In the genomic region with DNA sequence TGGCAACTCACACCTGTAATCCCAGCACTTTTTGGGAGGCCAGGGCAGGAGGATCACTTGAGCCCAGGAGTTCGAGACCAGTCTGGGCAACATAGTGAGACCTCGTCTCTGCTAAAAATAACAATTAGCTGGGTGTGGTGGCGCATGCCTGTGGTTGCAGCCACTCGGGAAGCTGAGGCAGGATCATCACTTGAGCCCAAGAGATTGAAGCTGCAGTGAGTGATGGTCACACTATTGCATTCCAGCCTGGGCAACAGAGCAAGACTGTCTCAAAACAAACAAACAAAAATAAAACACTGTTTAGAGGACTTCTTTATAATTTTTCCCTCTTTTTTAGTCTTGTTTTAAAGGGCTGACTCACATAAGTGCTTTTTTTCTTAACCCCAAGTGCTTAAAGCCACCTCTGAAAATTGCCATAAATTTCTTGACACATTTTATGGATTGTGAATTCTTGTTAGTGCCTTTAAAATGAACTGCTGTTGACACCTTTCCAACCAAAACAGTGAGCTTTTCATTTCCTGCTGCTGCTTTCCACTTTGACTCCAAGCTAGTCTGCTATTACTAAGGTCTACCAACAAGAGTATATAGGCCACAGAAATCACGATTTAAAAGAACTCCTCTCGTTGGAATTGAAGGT, we compare ENCODE assay signal across 1 cellular context.
TF ChIP-seq lines count a peak whose summit lies in the region.

No MANE protein-coding gene starts in this region.

TF ChIP-seq in endothelial cell of umbilical vein, 7 proteins besides CTCF, POLR2A, EP300 and RAD21:
- TF ChIP-seq POLR2AphosphoS5 (IDR thresholded peaks at IDR 0.05; ENCODE audit: insufficient read depth, low read depth, low read length) = no peak
- TF ChIP-seq GATA2 (IDR thresholded peaks at IDR 0.05; ENCODE audit: insufficient read depth, insufficient read length, low read depth, low read length) = no peak
- no peak for TF ChIP-seq EZH2 (IDR thresholded peaks at IDR 0.05; ENCODE audit: borderline replicate concordance, low read depth, low read length, severe bottlenecking)
- no peak for TF ChIP-seq MYC (IDR thresholded peaks at IDR 0.05; ENCODE audit: low read depth, low read length)
- TF ChIP-seq, protein P1, sequence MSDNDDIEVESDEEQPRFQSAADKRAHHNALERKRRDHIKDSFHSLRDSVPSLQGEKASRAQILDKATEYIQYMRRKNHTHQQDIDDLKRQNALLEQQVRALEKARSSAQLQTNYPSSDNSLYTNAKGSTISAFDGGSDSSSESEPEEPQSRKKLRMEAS (IDR thresholded peaks at IDR 0.05; ENCODE audit: insufficient read depth, insufficient read length) = no peak
